14 cellular contexts compared by ENCODE assay signal in genomic region chr18:76708036-76708726, GRCh38.
"Had no signal": no experiment of that assay in that cellular context is flagged by ENCODE, and none has a peak within 500 bp of the region (broad histone marks: within the 10 kb centered on the region; RNA-seq: fewer than 3 reads in every experiment).

No MANE protein-coding gene starts in this region.

- H3K27me3 ChIP-seq: colonic mucosa, heart left ventricle, left lung had no signal

- H3K4me3 ChIP-seq: colonic mucosa, heart left ventricle, left lung, smooth muscle cell had no signal

- H3K4me3 Mint-ChIP-seq: activated CD8-positive, alpha-beta T cell treated with anti-CD3 and anti-CD28 coated beads, Interleukin-2, amount 10 ng/mL, durations not matched to agents 7 days and 5 days; activated naive CD4-positive, alpha-beta T cell treated with anti-CD3 and anti-CD28 coated beads, Interleukin-2, amount 50 U/mL, for 24 hours; memory B cell; stimulated activated effector memory CD8-positive, alpha-beta T cell treated with anti-CD3 and anti-CD28 coated beads, Interleukin-12 subunit alpha, Interleukin-12 subunit beta, amount 100 ng/mL, for 72 hours had no signal

- H3K36me3 ChIP-seq: colonic mucosa, heart left ventricle, left lung had no signal

- H3K4me1 Mint-ChIP-seq: memory B cell; stimulated activated effector memory CD8-positive, alpha-beta T cell treated with anti-CD3 and anti-CD28 coated beads, Interleukin-12 subunit alpha, Interleukin-12 subunit beta, amount 100 ng/mL, for 72 hours had no signal

- H3K27ac Mint-ChIP-seq: activated CD8-positive, alpha-beta T cell treated with anti-CD3 and anti-CD28 coated beads, Interleukin-2, amount 10 ng/mL, durations not matched to agents 7 days and 5 days; activated naive CD4-positive, alpha-beta T cell treated with anti-CD3 and anti-CD28 coated beads, Interleukin-2, amount 50 U/mL, for 24 hours; memory B cell; stimulated activated effector memory CD8-positive, alpha-beta T cell treated with anti-CD3 and anti-CD28 coated beads, Interleukin-12 subunit alpha, Interleukin-12 subunit beta, amount 100 ng/mL, for 72 hours had no signal

- DNase-seq: activated CD4-positive, alpha-beta T cell treated with anti-CD3 and anti-CD28 coated beads for 1 hour; activated CD8-positive, alpha-beta T cell treated with anti-CD3 and anti-CD28 coated beads, Interleukin-2, amount 10 ng/mL, durations not matched to agents 7 days and 5 days; colonic mucosa; effector CD4-positive, alpha-beta T cell; heart left ventricle; left lung; right cardiac atrium; substantia nigra; T-helper 9 cell; trophoblast cell had no signal

- H3K4me1 ChIP-seq: colonic mucosa had no signal

- H3K36me3 Mint-ChIP-seq: activated naive CD4-positive, alpha-beta T cell treated with anti-CD3 and anti-CD28 coated beads, Interleukin-2, amount 50 U/mL, for 24 hours; memory B cell; stimulated activated effector memory CD8-positive, alpha-beta T cell treated with anti-CD3 and anti-CD28 coated beads, Interleukin-12 subunit alpha, Interleukin-12 subunit beta, amount 100 ng/mL, for 72 hours had no signal

- H3K9me3 ChIP-seq: colonic mucosa, heart left ventricle, left lung had no signal

- ATAC-seq: activated CD8-positive, alpha-beta T cell treated with anti-CD3 and anti-CD28 coated beads, Interleukin-2, amount 10 ng/mL, durations not matched to agents 7 days and 5 days; left lung; right cardiac atrium; stimulated activated effector memory CD8-positive, alpha-beta T cell treated with anti-CD3 and anti-CD28 coated beads, Interleukin-12 subunit alpha, Interleukin-12 subunit beta, amount 100 ng/mL, for 72 hours had no signal

- H3K27ac ChIP-seq: colonic mucosa, heart left ventricle, left lung had no signal

- H3K9me3 Mint-ChIP-seq: activated naive CD4-positive, alpha-beta T cell treated with anti-CD3 and anti-CD28 coated beads, Interleukin-2, amount 50 U/mL, for 24 hours; memory B cell; stimulated activated effector memory CD8-positive, alpha-beta T cell treated with anti-CD3 and anti-CD28 coated beads, Interleukin-12 subunit alpha, Interleukin-12 subunit beta, amount 100 ng/mL, for 72 hours had no signal
